Comparison of ENCODE assay signal across 8 cellular contexts in genomic region chr20:2653511-2654383, GRCh38. TPM values are rescaled to one million over a fixed set of nuclear protein-coding genes. Genes with fewer than 3 reads are reported as not detected.
A peak's percentile ranks its signal among the peaks of the same experiment; 100 is the strongest.
DNase-seq lines count a peak whose midpoint lies in the region; ATAC-seq and TF ChIP-seq lines count a peak whose summit lies in the region.

No MANE protein-coding gene starts in this region.

- H3K27me3 Mint-ChIP-seq in T-cell: no peaks in the 10 kb centered on the region

- peak overlapping the region; percentile 90 for H3K4me3 ChIP-seq in GM12875 (ENCODE audit: low read depth, low read length)
- peak overlapping the region; percentile 97 for H3K4me3 ChIP-seq in fibroblast of pulmonary artery (replicated peaks; ENCODE audit: low read depth, low read length)
- peak overlapping the region; percentile 87 for H3K4me3 ChIP-seq in skeletal muscle cell (ENCODE audit: low read depth, low read length)

- no peak for DNase-seq in T-cell
- no peak for DNase-seq in fibroblast of pulmonary artery (ENCODE audit: low read depth)
- no peak for DNase-seq in skeletal muscle cell (ENCODE audit: low read depth)
- DNase-seq in NCI-H510A treated with DMSO at 0.1 percent for 48 hours (lab: John Stamatoyannopoulos, UW): no peak
- DNase-seq in central memory CD4-positive, alpha-beta T cell: no peak

- POLR2A ChIA-PET in T-cell (lab: Charles Lee): interaction anchor here (0.5 to 1.1 kb wide), 6 partner anchors 10 to 755 kb away, joined by 3 to 6 read pairs (median 4); partner anchors contain the start of gene IDH3B (in 1 of the 2)

- peaks cover 38 to 49% (median 44%) of the 10 kb centered on the region in 3 donors for H3K4me1 Mint-ChIP-seq in T-cell

- ATAC-seq in T-cell (replicated peaks in 1 of 4): no peak
- no peak for ATAC-seq in GM19035 (IDR thresholded peaks at IDR 0.05; ENCODE audit: unreplicated experiment)
- ATAC-seq in GM21717 (IDR thresholded peaks at IDR 0.05; ENCODE audit: unreplicated experiment): no peak

- TF ChIP-seq CTCF in GM12875 (IDR thresholded peaks at IDR 0.05; ENCODE audit: borderline replicate concordance, insufficient read depth, low read depth, low read length) (no peak), fibroblast of pulmonary artery (IDR thresholded peaks at IDR 0.05; ENCODE audit: low read length, missing control alignments) (no peak)

- peak overlapping the region; percentile 84 to 90 (median 86) for H3K4me3 Mint-ChIP-seq in T-cell

- H3K36me3 Mint-ChIP-seq in T-cell: peaks cover 44% of the 10 kb centered on the region

- H3K9me3 Mint-ChIP-seq in T-cell: no peaks in the 10 kb centered on the region

- CTCF ChIA-PET in T-cell (lab: Charles Lee): interaction anchor here (0.6 to 2.9 kb wide), 3 partner anchors 10 to 201 kb away, joined by 3 to 12 read pairs (median 5); partner anchors contain the start of gene IDH3B (in 1 of the 2)

- H3K27ac Mint-ChIP-seq in T-cell: peak overlapping the region; percentile 80 to 84

RNA-seq across cellular contexts. Expression of gene NOP56, which starts 1.3 kb away (rescaled TPM):
- 100 to 1,000 TPM; 243 to 279 (median 270) TPM for total RNA-seq in T-cell

RNA-seq across cellular contexts. Expression of gene IDH3B, which starts 10.3 kb away (rescaled TPM):
- 100 to 1,000 TPM; 101 to 147 (median 117) TPM for total RNA-seq in T-cell

RNA-seq across cellular contexts. Expression of gene EBF4, which starts 38.8 kb away (rescaled TPM):
- total RNA-seq in T-cell: 10 to 100 TPM in 1 of 5 donors, 1 to 10 TPM in 4; 4.2 to 10.5 (median 6.8) TPM
